8 cellular contexts compared by ENCODE assay signal in genomic region chr16:58393138-58393504, GRCh38. TPM values are rescaled to one million over a fixed set of nuclear protein-coding genes. Genes with fewer than 3 reads are reported as not detected.
DNase-seq lines count a peak whose midpoint lies in the region; ATAC-seq, FAIRE-seq and TF ChIP-seq lines count a peak whose summit lies in the region.

No MANE protein-coding gene starts in this region.

- no peaks in the 10 kb centered on the region for H3K4me1 ChIP-seq in ascending aorta

- no peaks in the 10 kb centered on the region for H3K27me3 ChIP-seq in ascending aorta

- no peaks in the 10 kb centered on the region for H3K36me3 ChIP-seq in ascending aorta

- FAIRE-seq in HTR-8/SVneo (lab: Jason Lieb, UNC) (no peak), RCC 7860 (lab: Jason Lieb, UNC) (no peak)

- no peak for TF ChIP-seq CTCF in ascending aorta (IDR thresholded peaks at IDR 0.05)

- peak; percentile 10 for ATAC-seq in GM21360 (IDR thresholded peaks at IDR 0.05; ENCODE audit: unreplicated experiment)

- no peaks in the 10 kb centered on the region for H3K9me3 ChIP-seq in ascending aorta

- H3K4me3 ChIP-seq in ascending aorta: peak overlapping the region; percentile 87 to 92

- H3K27ac ChIP-seq in ascending aorta (peak overlapping the region; percentile 58 to 64), substantia nigra (ENCODE audit: low read depth, low read length, poor library complexity, severe bottlenecking) (peak overlapping the region; percentile 66)

- intact Hi-C loops in ascending aorta (cut with DNase I): loop anchor here (2.0 to 5.0 kb wide), 3 partner anchors 144 to 391 kb away; partner anchors contain the start of genes USB1 and ZNF319

- DNase-seq in DMS 273 treated with DMSO at 0.1 percent for 48 hours (lab: John Stamatoyannopoulos, UW) (peak; percentile 27), HTR-8/SVneo (ENCODE audit: insufficient read length, low spot score) (peak; percentile 14), ascending aorta (ENCODE audit: low spot score in 2 of 2) (no peak), iPS-NIHi7 (ENCODE audit: extremely low spot score) (peak; percentile 23), substantia nigra (lab: John Stamatoyannopoulos, UW) (no peak), retina (no peak), RCC 7860 (ENCODE audit: low spot score) (no peak)

RNA-seq across cellular contexts. Expression of gene GINS3, which starts 0.8 kb away (rescaled TPM):
- total RNA-seq in ascending aorta: 21.8 TPM

Comparison
In these comparisons a context has a peak if more than half of its experiments do, and no peak if none do; other contexts are left out.
1. DNase-seq: peak in DMS 273 treated with DMSO at 0.1 percent for 48 hours (single experiment), HTR-8/SVneo (single experiment) and iPS-NIHi7 (single experiment); none in ascending aorta (0 of 2), substantia nigra (0 of 49), retina (single experiment) and RCC 7860 (single experiment).